21 cellular contexts compared by ENCODE assay signal in genomic region chr18:80127635-80128034, GRCh38.
"Had no signal": no experiment of that assay in that cellular context is flagged by ENCODE, and none has a peak within 500 bp of the region (broad histone marks: within the 10 kb centered on the region; RNA-seq: fewer than 3 reads in every experiment).

No MANE protein-coding gene starts in this region.

- H3K9me3 ChIP-seq: gastrocnemius medialis, heart right ventricle, left ventricle myocardium inferior, neutrophil, right atrium auricular region, tibial artery, upper lobe of right lung, vagina had no signal

- ATAC-seq: esophagus mucosa, gastrocnemius medialis, heart right ventricle, upper lobe of right lung had no signal

- H3K27me3 ChIP-seq: dorsolateral prefrontal cortex, gastrocnemius medialis, heart right ventricle, neutrophil, right atrium auricular region, tibial artery, upper lobe of right lung, vagina had no signal

- H3K36me3 ChIP-seq: gastrocnemius medialis, left ventricle myocardium inferior, neutrophil, right atrium auricular region, upper lobe of right lung, vagina had no signal

- H3K4me3 Mint-ChIP-seq: naive B cell had no signal

- DNase-seq: dorsolateral prefrontal cortex; effector CD8-positive, alpha-beta T cell; gastrocnemius medialis; heart right ventricle; islet precursor cell; left ventricle myocardium inferior; mesenchymal stem cell; midbrain; naive B cell; posterior cingulate gyrus; small intestine; stimulated activated CD4-positive, alpha-beta T cell treated with anti-CD3 and anti-CD28 coated beads, Interleukin-12 subunit alpha, Interleukin-12 subunit beta, amount 100 ng/mL, for 4 hours; tibial artery; upper lobe of right lung had no signal

- H3K27me3 Mint-ChIP-seq: naive B cell had no signal

- H3K4me1 ChIP-seq: gastrocnemius medialis, heart right ventricle, left ventricle myocardium inferior, right atrium auricular region, tibial artery, upper lobe of right lung, vagina had no signal

- H3K27ac ChIP-seq: coronary artery, gastrocnemius medialis, heart right ventricle, left ventricle myocardium inferior, neutrophil, right atrium auricular region, tibial artery, upper lobe of right lung, vagina had no signal

- H3K4me3 ChIP-seq: coronary artery, dorsolateral prefrontal cortex, gastrocnemius medialis, heart right ventricle, left ventricle myocardium inferior, lung, right atrium auricular region, tibial artery, upper lobe of right lung, vagina had no signal

- FAIRE-seq: endometrium, small intestine had no signal
